In the genomic region with DNA sequence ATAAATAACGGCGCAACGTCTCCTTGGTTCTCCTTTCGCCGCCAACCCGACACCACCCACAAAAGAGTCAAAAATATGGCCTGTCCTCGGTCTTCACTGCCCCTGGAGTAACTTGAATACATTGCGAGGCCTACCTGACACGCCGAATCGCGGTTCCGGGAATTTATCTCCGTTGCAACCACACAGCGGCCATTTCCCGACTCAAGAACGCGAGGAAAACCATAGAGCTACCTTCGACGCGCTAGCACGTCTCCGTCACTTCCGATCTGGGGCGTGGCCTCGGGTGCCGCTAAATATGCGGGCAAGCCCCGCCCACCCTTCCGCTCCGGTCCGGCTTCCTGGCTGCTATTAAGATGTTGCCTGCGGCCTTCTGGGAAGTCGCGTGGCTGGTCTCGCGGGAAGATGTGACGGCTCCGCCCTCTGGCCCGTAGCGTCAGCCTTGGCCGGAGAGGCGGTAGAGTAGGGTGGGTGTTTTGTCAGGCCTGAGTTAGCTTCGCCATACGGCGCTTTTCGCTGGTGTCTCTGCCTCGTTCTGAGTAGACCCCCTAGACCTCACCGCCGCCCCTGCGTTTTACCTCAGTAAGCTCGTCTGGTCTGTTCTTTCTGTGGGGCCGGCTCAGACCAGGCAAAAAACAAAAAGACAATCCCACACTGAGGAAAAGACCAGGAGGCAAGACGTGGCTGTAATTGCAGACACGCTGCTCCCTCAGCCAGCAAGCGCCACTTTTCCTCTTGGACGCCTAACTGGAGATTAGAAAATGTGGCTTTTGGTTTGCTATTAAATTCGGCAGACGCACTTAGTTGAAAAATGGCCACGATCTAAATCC, we compare ENCODE assay signal across 8 cellular contexts. TPM values are rescaled to one million over a fixed set of nuclear protein-coding genes. Genes with fewer than 3 reads are reported as not detected.
A peak's percentile ranks its signal among the peaks of the same experiment; 100 is the strongest.
DNase-seq lines count a peak whose midpoint lies in the region; ATAC-seq lines count a peak whose summit lies in the region.

A gene with protein sequence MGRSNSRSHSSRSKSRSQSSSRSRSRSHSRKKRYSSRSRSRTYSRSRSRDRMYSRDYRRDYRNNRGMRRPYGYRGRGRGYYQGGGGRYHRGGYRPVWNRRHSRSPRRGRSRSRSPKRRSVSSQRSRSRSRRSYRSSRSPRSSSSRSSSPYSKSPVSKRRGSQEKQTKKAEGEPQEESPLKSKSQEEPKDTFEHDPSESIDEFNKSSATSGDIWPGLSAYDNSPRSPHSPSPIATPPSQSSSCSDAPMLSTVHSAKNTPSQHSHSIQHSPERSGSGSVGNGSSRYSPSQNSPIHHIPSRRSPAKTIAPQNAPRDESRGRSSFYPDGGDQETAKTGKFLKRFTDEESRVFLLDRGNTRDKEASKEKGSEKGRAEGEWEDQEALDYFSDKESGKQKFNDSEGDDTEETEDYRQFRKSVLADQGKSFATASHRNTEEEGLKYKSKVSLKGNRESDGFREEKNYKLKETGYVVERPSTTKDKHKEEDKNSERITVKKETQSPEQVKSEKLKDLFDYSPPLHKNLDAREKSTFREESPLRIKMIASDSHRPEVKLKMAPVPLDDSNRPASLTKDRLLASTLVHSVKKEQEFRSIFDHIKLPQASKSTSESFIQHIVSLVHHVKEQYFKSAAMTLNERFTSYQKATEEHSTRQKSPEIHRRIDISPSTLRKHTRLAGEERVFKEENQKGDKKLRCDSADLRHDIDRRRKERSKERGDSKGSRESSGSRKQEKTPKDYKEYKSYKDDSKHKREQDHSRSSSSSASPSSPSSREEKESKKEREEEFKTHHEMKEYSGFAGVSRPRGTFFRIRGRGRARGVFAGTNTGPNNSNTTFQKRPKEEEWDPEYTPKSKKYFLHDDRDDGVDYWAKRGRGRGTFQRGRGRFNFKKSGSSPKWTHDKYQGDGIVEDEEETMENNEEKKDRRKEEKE (minus strand): TSS at position 268 of the 827 bp plus-strand sequence. CDS start 9,980 bp downstream, outside the sequence.

- peak within 1 kb of the TSS; percentile 100 for H3K27ac ChIP-seq in effector memory CD4-positive, alpha-beta T cell (ENCODE audit: insufficient read depth, low read length, poor library complexity, severe bottlenecking)

- peak within 1 kb of the TSS; percentile 89 for H3K4me3 ChIP-seq in effector memory CD4-positive, alpha-beta T cell (ENCODE audit: insufficient read depth, low read depth, low read length, poor library complexity, severe bottlenecking)

- H3K9me3 ChIP-seq in effector memory CD4-positive, alpha-beta T cell (ENCODE audit: control insufficient read depth, low read length), result no peaks in the 10 kb centered on the region

- H3K36me3 ChIP-seq in effector memory CD4-positive, alpha-beta T cell (ENCODE audit: control insufficient read depth, insufficient read depth, low read length), result no peaks in the 10 kb centered on the region

- DNase-seq in COLO668 (lab: John Stamatoyannopoulos, UW; ENCODE audit: unreplicated experiment) (peak; percentile 97), HT1080 (ENCODE audit: low read depth) (peak; percentile 99), NOMO-1 treated with DMSO at 0.1 percent for 48 hours (lab: John Stamatoyannopoulos, UW; ENCODE audit: unreplicated experiment) (peak; percentile 98), lung microvascular endothelial cell (ENCODE audit: low read depth in 2 of 2) (peak; percentile 100)
- peak; percentile 98 to 99 for DNase-seq in activated CD8-positive, alpha-beta memory T cell treated with anti-CD3 and anti-CD28 coated beads for 4 hours (ENCODE audit: low read depth in 2 of 2)
- DNase-seq in effector memory CD4-positive, alpha-beta T cell, result peak; percentile 99
- peak; percentile 98 for DNase-seq in stimulated activated CD4-positive, alpha-beta T cell treated with anti-CD3 and anti-CD28 coated beads, TNF-alpha, amount 100 ng/mL, for 48 hours (ENCODE audit: low read depth in 3 of 3)

- ATAC-seq in GM21360 (IDR thresholded peaks at IDR 0.05; ENCODE audit: unreplicated experiment), result peak; percentile 91

- H3K4me1 ChIP-seq in effector memory CD4-positive, alpha-beta T cell (ENCODE audit: control insufficient read depth, insufficient read depth, low read length, poor library complexity, severe bottlenecking), result peaks cover 29% of the 10 kb centered on the region

- no peaks in the 10 kb centered on the region for H3K27me3 ChIP-seq in effector memory CD4-positive, alpha-beta T cell (replicated peaks; ENCODE audit: control insufficient read depth, insufficient read depth, low read length, poor library complexity, severe bottlenecking)

RNA-seq across cellular contexts. Expression of the gene that starts here (rescaled TPM):
- total RNA-seq in HT1080 (2014; rRNA removed; shearing (Covaris generic)), result 99.0 and 109 TPM in 2 replicates
- 45.7 and 55.3 TPM in 2 replicates for polyA plus RNA-seq in HT1080 (2015; cell fraction: cytosol; rRNA removed)
- polyA plus RNA-seq in HT1080 (2015; cell fraction: nucleus; rRNA removed), result 172 and 174 TPM in 2 replicates
- 58.4 and 67.3 TPM in 2 replicates for total RNA-seq in lung microvascular endothelial cell

Comparison
In these comparisons a context has a peak if more than half of its experiments do, and no peak if none do; other contexts are left out.
1. Peak in every context shown above with its lines: DNase-seq, ATAC-seq, H3K4me3 ChIP-seq and H3K27ac ChIP-seq.